Comparison of ENCODE assay signal across 1 cellular context in genomic region chr9:35646583-35647265, GRCh38.
A peak's percentile ranks its signal among the peaks of the same experiment; 100 is the strongest.
TF ChIP-seq lines count a peak whose summit lies in the region.

No MANE protein-coding gene starts in this region.

TF ChIP-seq in K562, 482 proteins besides CTCF, POLR2A, EP300 and RAD21 (continued from another document and continues in another):
- TF ChIP-seq HOMEZ (CRISPR knock-in tag; IDR thresholded peaks at IDR 0.05) (no peak), ZEB2 (IDR thresholded peaks at IDR 0.05) (0 out of 2 replicates have a peak, but pooled peaks have one; percentile 16), ETV1 (tag; conservative IDR thresholded peaks at IDR 0.05; ENCODE audit: low read depth) (peak; percentile 75), ZNF589 (CRISPR knock-in tag; IDR thresholded peaks at IDR 0.05; ENCODE audit: low read depth) (no peak), DEAF1 (CRISPR knock-in tag; IDR thresholded peaks at IDR 0.05) (peak; percentile 31; the same call in 1 of the 2 replicates), HDAC1 (IDR thresholded peaks at IDR 0.05) (no peak), ETV5 (CRISPR knock-in tag; IDR thresholded peaks at IDR 0.05; ENCODE audit: low read depth) (0 out of 2 replicates have a peak, but pooled peaks have one; percentile 40), IRF1 (CRISPR knock-in tag; IDR thresholded peaks at IDR 0.05; ENCODE audit: borderline replicate concordance) (no peak), ZNF511 (CRISPR knock-in tag; IDR thresholded peaks at IDR 0.05) (no peak), KAT8 (IDR thresholded peaks at IDR 0.05; ENCODE audit: low read depth) (no peak), CBX2 (IDR thresholded peaks at IDR 0.05; ENCODE audit: insufficient read depth, low read length, poor library complexity, severe bottlenecking) (no peak), FOXM1 (IDR thresholded peaks at IDR 0.05; ENCODE audit: low read depth) (0 out of 2 replicates have a peak, but pooled peaks have one; percentile 24), FOXM1 (CRISPR knock-in tag; IDR thresholded peaks at IDR 0.05; ENCODE audit: low read depth) (no peak), SMARCA4 (IDR thresholded peaks at IDR 0.05) (no peak), PHF8 (IDR thresholded peaks at IDR 0.05; ENCODE audit: borderline replicate concordance, low read length) (peak; percentile 62; the same call in 1 of the 2 replicates), XRCC4 (IDR thresholded peaks at IDR 0.05; ENCODE audit: extremely low read depth, insufficient read depth, insufficient read length) (no peak), MXI1 (IDR thresholded peaks at IDR 0.05; ENCODE audit: low read depth, low read length) (no peak), TRIM24 (IDR thresholded peaks at IDR 0.05) (no peak), KLF1 (tag; IDR thresholded peaks at IDR 0.05) (no peak), SAP30 (IDR thresholded peaks at IDR 0.05; ENCODE audit: borderline replicate concordance, insufficient read depth, low read depth, low read length, poor library complexity, severe bottlenecking) (no peak), SMC3 (conservative IDR thresholded peaks at IDR 0.05; ENCODE audit: insufficient read depth, low read depth, low read length) (peak; percentile 50), ZBTB7A (IDR thresholded peaks at IDR 0.05; ENCODE audit: borderline replicate concordance, control insufficient read depth, low read depth, low read length) (no peak; the same call in 1 of the 2 replicates), FOXP1 (CRISPR knock-in tag; IDR thresholded peaks at IDR 0.05) (no peak), HBP1 (CRISPR knock-in tag; IDR thresholded peaks at IDR 0.05) (no peak), ZBTB26 (CRISPR knock-in tag; IDR thresholded peaks at IDR 0.05) (no peak), PHTF2 (CRISPR knock-in tag; IDR thresholded peaks at IDR 0.05) (no peak), TEAD2 (tag; IDR thresholded peaks at IDR 0.05) (no peak), CCNT2 (IDR thresholded peaks at IDR 0.05; ENCODE audit: borderline replicate concordance, extremely low read depth, insufficient read length, low read depth, low read length) (peak; percentile 52), CHCHD3 (CRISPR knock-in tag; IDR thresholded peaks at IDR 0.05) (no peak)
- TF ChIP-seq, protein P1, sequence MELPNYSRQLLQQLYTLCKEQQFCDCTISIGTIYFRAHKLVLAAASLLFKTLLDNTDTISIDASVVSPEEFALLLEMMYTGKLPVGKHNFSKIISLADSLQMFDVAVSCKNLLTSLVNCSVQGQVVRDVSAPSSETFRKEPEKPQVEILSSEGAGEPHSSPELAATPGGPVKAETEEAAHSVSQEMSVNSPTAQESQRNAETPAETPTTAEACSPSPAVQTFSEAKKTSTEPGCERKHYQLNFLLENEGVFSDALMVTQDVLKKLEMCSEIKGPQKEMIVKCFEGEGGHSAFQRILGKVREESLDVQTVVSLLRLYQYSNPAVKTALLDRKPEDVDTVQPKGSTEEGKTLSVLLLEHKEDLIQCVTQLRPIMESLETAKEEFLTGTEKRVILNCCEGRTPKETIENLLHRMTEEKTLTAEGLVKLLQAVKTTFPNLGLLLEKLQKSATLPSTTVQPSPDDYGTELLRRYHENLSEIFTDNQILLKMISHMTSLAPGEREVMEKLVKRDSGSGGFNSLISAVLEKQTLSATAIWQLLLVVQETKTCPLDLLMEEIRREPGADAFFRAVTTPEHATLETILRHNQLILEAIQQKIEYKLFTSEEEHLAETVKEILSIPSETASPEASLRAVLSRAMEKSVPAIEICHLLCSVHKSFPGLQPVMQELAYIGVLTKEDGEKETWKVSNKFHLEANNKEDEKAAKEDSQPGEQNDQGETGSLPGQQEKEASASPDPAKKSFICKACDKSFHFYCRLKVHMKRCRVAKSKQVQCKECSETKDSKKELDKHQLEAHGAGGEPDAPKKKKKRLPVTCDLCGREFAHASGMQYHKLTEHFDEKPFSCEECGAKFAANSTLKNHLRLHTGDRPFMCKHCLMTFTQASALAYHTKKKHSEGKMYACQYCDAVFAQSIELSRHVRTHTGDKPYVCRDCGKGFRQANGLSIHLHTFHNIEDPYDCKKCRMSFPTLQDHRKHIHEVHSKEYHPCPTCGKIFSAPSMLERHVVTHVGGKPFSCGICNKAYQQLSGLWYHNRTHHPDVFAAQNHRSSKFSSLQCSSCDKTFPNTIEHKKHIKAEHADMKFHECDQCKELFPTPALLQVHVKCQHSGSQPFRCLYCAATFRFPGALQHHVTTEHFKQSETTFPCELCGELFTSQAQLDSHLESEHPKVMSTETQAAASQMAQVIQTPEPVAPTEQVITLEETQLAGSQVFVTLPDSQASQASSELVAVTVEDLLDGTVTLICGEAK (IDR thresholded peaks at IDR 0.05): peak; percentile 73
- TF ChIP-seq, protein P1 (CRISPR knock-in tag; IDR thresholded peaks at IDR 0.05): no peak
- TF ChIP-seq, protein P2, sequence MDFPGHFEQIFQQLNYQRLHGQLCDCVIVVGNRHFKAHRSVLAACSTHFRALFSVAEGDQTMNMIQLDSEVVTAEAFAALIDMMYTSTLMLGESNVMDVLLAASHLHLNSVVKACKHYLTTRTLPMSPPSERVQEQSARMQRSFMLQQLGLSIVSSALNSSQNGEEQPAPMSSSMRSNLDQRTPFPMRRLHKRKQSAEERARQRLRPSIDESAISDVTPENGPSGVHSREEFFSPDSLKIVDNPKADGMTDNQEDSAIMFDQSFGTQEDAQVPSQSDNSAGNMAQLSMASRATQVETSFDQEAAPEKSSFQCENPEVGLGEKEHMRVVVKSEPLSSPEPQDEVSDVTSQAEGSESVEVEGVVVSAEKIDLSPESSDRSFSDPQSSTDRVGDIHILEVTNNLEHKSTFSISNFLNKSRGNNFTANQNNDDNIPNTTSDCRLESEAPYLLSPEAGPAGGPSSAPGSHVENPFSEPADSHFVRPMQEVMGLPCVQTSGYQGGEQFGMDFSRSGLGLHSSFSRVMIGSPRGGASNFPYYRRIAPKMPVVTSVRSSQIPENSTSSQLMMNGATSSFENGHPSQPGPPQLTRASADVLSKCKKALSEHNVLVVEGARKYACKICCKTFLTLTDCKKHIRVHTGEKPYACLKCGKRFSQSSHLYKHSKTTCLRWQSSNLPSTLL (IDR thresholded peaks at IDR 0.05): no peak
- TF ChIP-seq, protein P3, sequence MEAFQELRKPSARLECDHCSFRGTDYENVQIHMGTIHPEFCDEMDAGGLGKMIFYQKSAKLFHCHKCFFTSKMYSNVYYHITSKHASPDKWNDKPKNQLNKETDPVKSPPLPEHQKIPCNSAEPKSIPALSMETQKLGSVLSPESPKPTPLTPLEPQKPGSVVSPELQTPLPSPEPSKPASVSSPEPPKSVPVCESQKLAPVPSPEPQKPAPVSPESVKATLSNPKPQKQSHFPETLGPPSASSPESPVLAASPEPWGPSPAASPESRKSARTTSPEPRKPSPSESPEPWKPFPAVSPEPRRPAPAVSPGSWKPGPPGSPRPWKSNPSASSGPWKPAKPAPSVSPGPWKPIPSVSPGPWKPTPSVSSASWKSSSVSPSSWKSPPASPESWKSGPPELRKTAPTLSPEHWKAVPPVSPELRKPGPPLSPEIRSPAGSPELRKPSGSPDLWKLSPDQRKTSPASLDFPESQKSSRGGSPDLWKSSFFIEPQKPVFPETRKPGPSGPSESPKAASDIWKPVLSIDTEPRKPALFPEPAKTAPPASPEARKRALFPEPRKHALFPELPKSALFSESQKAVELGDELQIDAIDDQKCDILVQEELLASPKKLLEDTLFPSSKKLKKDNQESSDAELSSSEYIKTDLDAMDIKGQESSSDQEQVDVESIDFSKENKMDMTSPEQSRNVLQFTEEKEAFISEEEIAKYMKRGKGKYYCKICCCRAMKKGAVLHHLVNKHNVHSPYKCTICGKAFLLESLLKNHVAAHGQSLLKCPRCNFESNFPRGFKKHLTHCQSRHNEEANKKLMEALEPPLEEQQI (IDR thresholded peaks at IDR 0.05): no peak
